In genomic region chr2:95347681-95348608, GRCh38 we compare ENCODE assay signal across 19 cellular contexts. TPM values are rescaled to one million over a fixed set of nuclear protein-coding genes. Genes with fewer than 3 reads are reported as not detected.
DNase-seq lines count a peak whose midpoint lies in the region; ATAC-seq and TF ChIP-seq lines count a peak whose summit lies in the region.
"Had no signal": no experiment of that assay in that cellular context is flagged by ENCODE, and none has a peak within 500 bp of the region (broad histone marks: within the 10 kb centered on the region; RNA-seq: fewer than 3 reads in every experiment).

No MANE protein-coding gene starts in this region.

- H3K4me1 ChIP-seq in CD8-positive, alpha-beta T cell (ENCODE audit: insufficient read depth, low read length) = peaks cover 6% of the 10 kb centered on the region
- H3K4me1 ChIP-seq in NT2/D1 (ENCODE audit: insufficient read depth, insufficient read length) (peaks cover 23% of the 10 kb centered on the region), right cardiac atrium (ENCODE audit: control insufficient read depth, insufficient read depth, low read length) (no peaks in the 10 kb centered on the region), A673 (ENCODE audit: insufficient read depth, low read length, poor library complexity, severe bottlenecking) (peaks cover 10% of the 10 kb centered on the region)
- H3K4me1 ChIP-seq: SJCRH30 had no signal

- H3K4me3 Mint-ChIP-seq in CD8-positive, alpha-beta T cell = peak overlapping the region; percentile 42
- peak overlapping the region; percentile 42 for H3K4me3 Mint-ChIP-seq in osteocyte (ENCODE audit: unreplicated experiment)
- H3K4me3 Mint-ChIP-seq: activated CD8-positive, alpha-beta T cell treated with anti-CD3 and anti-CD28 coated beads for 36 hours had no signal

- DNase-seq in CD8-positive, alpha-beta T cell = no peak
- DNase-seq in NT2/D1 (ENCODE audit: low read depth, low spot score) = no peak
- peak in 2 of 3 donors; percentile 34 to 42 for DNase-seq in right cardiac atrium
- peak; percentile 75 for DNase-seq in osteocyte (ENCODE audit: extremely low spot score, unreplicated experiment)
- no peak for DNase-seq in A673 (ENCODE audit: low spot score)
- DNase-seq: activated CD8-positive, alpha-beta T cell treated with anti-CD3 and anti-CD28 coated beads for 36 hours; cortex of kidney; esophagus squamous epithelium; Karpas-422; NCI-H1694 treated with DMSO at 0.1 percent for 48 hours; NCI-H524 treated with DMSO at 0.1 percent for 48 hours; SJCRH30; stimulated activated CD4-positive, alpha-beta T cell treated with anti-CD3 and anti-CD28 coated beads, Interleukin-4, amount 100 ng/mL, for 24 hours; stimulated activated naive CD4-positive, alpha-beta T cell treated with Interleukin-2 at 50 U/mL for 16 hours had no signal

- H3K9me3 ChIP-seq in CD8-positive, alpha-beta T cell (ENCODE audit: low read length) = no peaks in the 10 kb centered on the region
- no peaks in the 10 kb centered on the region for H3K9me3 ChIP-seq in NT2/D1 (ENCODE audit: insufficient read depth, low read length)
- no peaks in the 10 kb centered on the region for H3K9me3 ChIP-seq in right cardiac atrium (ENCODE audit: control insufficient read depth, low read length)
- H3K9me3 ChIP-seq in A673 (ENCODE audit: low read depth, low read length, poor library complexity, severe bottlenecking) = no peaks in the 10 kb centered on the region
- H3K9me3 ChIP-seq: adrenal gland, esophagus squamous epithelium, SJCRH30 had no signal

- TF ChIP-seq CTCF in CD8-positive, alpha-beta T cell (IDR thresholded peaks at IDR 0.05) = no peak
- TF ChIP-seq CTCF in osteocyte (IDR thresholded peaks at IDR 0.05) = no peak
- no peak for TF ChIP-seq CTCF in A673 (conservative IDR thresholded peaks at IDR 0.05; ENCODE audit: low read depth, low read length)

- H3K9ac ChIP-seq in NT2/D1 (ENCODE audit: insufficient read length, low read depth) = peak overlapping the region; percentile 26

- H3K4me3 ChIP-seq in CD8-positive, alpha-beta T cell (ENCODE audit: low read depth, low read length) = no peak overlapping the region
- H3K4me3 ChIP-seq in NT2/D1 (ENCODE audit: insufficient read length, low read depth) = no peak overlapping the region
- no peak overlapping the region for H3K4me3 ChIP-seq in right cardiac atrium (ENCODE audit: low read length)
- no peak overlapping the region for H3K4me3 ChIP-seq in A673 (ENCODE audit: low read depth, low read length, poor library complexity, severe bottlenecking)
- H3K4me3 ChIP-seq: SJCRH30 had no signal

- CTCF ChIA-PET in CD8-positive, alpha-beta T cell (lab: Charles Lee) = no interaction called here
- CTCF ChIA-PET in A673 (lab: Charles Lee) = no interaction called here

- POLR2A ChIA-PET in CD8-positive, alpha-beta T cell (lab: Charles Lee) = no interaction called here
- POLR2A ChIA-PET in A673 (lab: Charles Lee; ENCODE audit: low non-redundant PET) = no interaction called here

- peaks cover 33% of the 10 kb centered on the region for H3K27me3 Mint-ChIP-seq in CD8-positive, alpha-beta T cell (ENCODE audit: low read depth)
- peaks cover 10% of the 10 kb centered on the region for H3K27me3 Mint-ChIP-seq in osteocyte (ENCODE audit: unreplicated experiment)

- no peaks in the 10 kb centered on the region for H3K9me3 Mint-ChIP-seq in CD8-positive, alpha-beta T cell
- no peaks in the 10 kb centered on the region for H3K9me3 Mint-ChIP-seq in osteocyte (ENCODE audit: unreplicated experiment)
- H3K9me3 Mint-ChIP-seq: activated CD8-positive, alpha-beta T cell treated with anti-CD3 and anti-CD28 coated beads for 36 hours had no signal

- BruUV-seq in A673 (replicated peaks; lab: Mats Ljungman, UMichigan) = no TSS peak

- H3K4me1 Mint-ChIP-seq in CD8-positive, alpha-beta T cell (ENCODE audit: low read depth) = peaks cover 8% of the 10 kb centered on the region
- peaks cover 2% of the 10 kb centered on the region for H3K4me1 Mint-ChIP-seq in osteocyte (ENCODE audit: unreplicated experiment)

- WGBS in right cardiac atrium = 68% methylated on average over 22 of the region's 22 CpGs

- H3K27ac Mint-ChIP-seq in CD8-positive, alpha-beta T cell = no peak overlapping the region
- H3K27ac Mint-ChIP-seq in osteocyte (ENCODE audit: unreplicated experiment) = no peak overlapping the region
- H3K27ac Mint-ChIP-seq: activated CD8-positive, alpha-beta T cell treated with anti-CD3 and anti-CD28 coated beads for 36 hours had no signal

- peaks cover 13% of the 10 kb centered on the region for H3K27me3 ChIP-seq in CD8-positive, alpha-beta T cell (ENCODE audit: insufficient read depth, low read length)
- H3K27me3 ChIP-seq in NT2/D1 (ENCODE audit: insufficient read depth, insufficient read length) (peaks cover 54% of the 10 kb centered on the region), right cardiac atrium (ENCODE audit: control insufficient read depth, insufficient read depth) (no peaks in the 10 kb centered on the region), A673 (replicated peaks; ENCODE audit: insufficient read depth, low read depth, low read length, poor library complexity) (peaks cover 41% of the 10 kb centered on the region)
- H3K27me3 ChIP-seq: adrenal gland had no signal

- ATAC-seq in CD8-positive, alpha-beta T cell = no peak
- ATAC-seq in right cardiac atrium = no peak
- ATAC-seq in GM18868 (IDR thresholded peaks at IDR 0.05; ENCODE audit: unreplicated experiment) = no peak
- no peak for ATAC-seq in GM18909 (IDR thresholded peaks at IDR 0.05; ENCODE audit: poor library complexity, unreplicated experiment)
- ATAC-seq in HG02973 (IDR thresholded peaks at IDR 0.05; ENCODE audit: unreplicated experiment) = no peak
- ATAC-seq: activated CD8-positive, alpha-beta T cell treated with anti-CD3 and anti-CD28 coated beads for 36 hours had no signal

- H3K27ac ChIP-seq in CD8-positive, alpha-beta T cell (ENCODE audit: low read depth, low read length) = no peak overlapping the region
- H3K27ac ChIP-seq in right cardiac atrium (ENCODE audit: low read length) (no peak overlapping the region), A673 (ENCODE audit: low read depth, low read length, poor library complexity, severe bottlenecking) (no peak overlapping the region)
- H3K27ac ChIP-seq: adrenal gland, SJCRH30 had no signal

- intact Hi-C loops in CD8-positive, alpha-beta T cell (cut with DNase I, micrococcal nuclease) = no loop called here
- intact Hi-C loops in right cardiac atrium (cut with DNase I) (no loop called here), A673 (cut with micrococcal nuclease; ENCODE audit: unreplicated experiment) (no loop called here)

- H3K36me3 Mint-ChIP-seq in CD8-positive, alpha-beta T cell = no peaks in the 10 kb centered on the region
- H3K36me3 Mint-ChIP-seq in osteocyte (ENCODE audit: unreplicated experiment) = no peaks in the 10 kb centered on the region

- no peaks in the 10 kb centered on the region for H3K36me3 ChIP-seq in CD8-positive, alpha-beta T cell (ENCODE audit: insufficient read depth, low read length)
- H3K36me3 ChIP-seq in NT2/D1 (ENCODE audit: insufficient read depth, insufficient read length, low read length) (no peaks in the 10 kb centered on the region), A673 (ENCODE audit: insufficient read depth, low read length, poor library complexity, severe bottlenecking) (no peaks in the 10 kb centered on the region)
- H3K36me3 ChIP-seq: adrenal gland, esophagus squamous epithelium, SJCRH30 had no signal

RNA-seq across cellular contexts. Expression of gene KCNIP3, which starts 50.8 kb away (rescaled TPM):
- total RNA-seq in CD8-positive, alpha-beta T cell = not detected
- total RNA-seq in right cardiac atrium = 1 to 10 TPM; 1.9 to 5.9 (median 2.9) TPM
- polyA plus RNA-seq in right cardiac atrium = 3.9 TPM
- total RNA-seq in osteocyte = 0.57 and 1.4 TPM in 2 replicates
- 0.24 and 0.45 TPM in 2 replicates for total RNA-seq in A673 (2021)
- total RNA-seq: activated CD8-positive, alpha-beta T cell treated with anti-CD3 and anti-CD28 coated beads for 36 hours; mononuclear cell; SJCRH30 had no signal

RNA-seq across cellular contexts. Expression of gene FAHD2A, which starts 54.6 kb away (rescaled TPM):
- 10 to 100 TPM; 25.5 to 26.3 TPM for total RNA-seq in CD8-positive, alpha-beta T cell
- total RNA-seq in right cardiac atrium = 10 to 100 TPM; 26.1 to 32.7 (median 30.0) TPM
- polyA plus RNA-seq in right cardiac atrium = 32.2 TPM
- 40.3 and 40.4 TPM in 2 replicates for total RNA-seq in osteocyte
- total RNA-seq in A673 (2021) = 28.9 and 34.4 TPM in 2 replicates

Comparison
In these comparisons a context has a peak if more than half of its experiments do, and no peak if none do; other contexts are left out.
1. DNase-seq: peak in right cardiac atrium (2 of 3) and osteocyte (single experiment); none in CD8-positive, alpha-beta T cell (0 of 7), NT2/D1 (single experiment) and A673 (single experiment).